ENCODE assay signal across 1 cellular context in the genomic region with DNA sequence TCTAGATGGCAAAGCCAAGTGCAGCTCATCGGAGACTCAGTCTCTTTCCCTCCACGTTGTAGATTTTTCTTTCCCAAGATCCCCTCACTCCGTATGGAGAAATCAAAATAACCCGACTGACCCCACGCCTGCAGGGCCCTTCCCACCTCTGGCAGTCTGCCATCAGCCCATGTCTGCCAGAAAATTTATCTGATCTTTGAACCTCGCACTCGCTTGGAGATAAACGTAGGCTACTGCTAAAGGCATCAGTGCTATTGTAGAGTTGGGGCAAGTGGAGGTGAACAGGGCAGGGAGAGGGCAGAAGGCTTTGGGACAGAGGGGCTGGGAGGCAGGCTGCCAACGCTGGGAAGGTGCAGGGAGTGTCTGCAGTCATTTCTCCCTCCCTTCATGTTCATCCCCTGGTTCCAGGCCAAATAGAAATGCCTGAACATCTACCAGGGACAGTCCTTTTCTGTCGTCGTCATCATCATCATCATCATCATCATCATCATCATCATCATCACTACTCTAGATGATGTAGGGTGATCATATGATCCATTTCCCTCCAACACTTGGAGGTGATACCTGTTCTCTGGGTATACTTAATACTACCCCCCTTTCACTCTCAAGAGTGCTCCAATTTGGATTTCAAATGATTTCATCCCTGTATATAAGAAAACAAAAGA.
TF ChIP-seq lines count a peak whose summit lies in the region.

No MANE protein-coding gene starts in this region.

TF ChIP-seq in HepG2, 621 proteins besides CTCF, POLR2A, EP300 and RAD21 (continued from another document and continues in another):
- TF ChIP-seq ZHX2 (IDR thresholded peaks at IDR 0.05; ENCODE audit: low read depth) (no peak), ZHX2 (CRISPR knock-in tag; IDR thresholded peaks at IDR 0.05; ENCODE audit: borderline replicate concordance) (no peak), REPIN1 (CRISPR knock-in tag; IDR thresholded peaks at IDR 0.05; ENCODE audit: borderline replicate concordance, low read depth) (no peak), EZH2 (conservative IDR thresholded peaks at IDR 0.05; ENCODE audit: low read depth, low read length) (no peak), ZFP82 (CRISPR knock-in tag; IDR thresholded peaks at IDR 0.05; ENCODE audit: borderline replicate concordance) (no peak), WIZ (CRISPR knock-in tag; IDR thresholded peaks at IDR 0.05) (no peak), ZFYVE20 (CRISPR knock-in tag; IDR thresholded peaks at IDR 0.05; ENCODE audit: borderline replicate concordance, low read depth) (no peak), FOXM1 (CRISPR knock-in tag; IDR thresholded peaks at IDR 0.05) (no peak), PHB2 (IDR thresholded peaks at IDR 0.05; ENCODE audit: partially characterized antibody) (no peak), ZSCAN9 (CRISPR knock-in tag; IDR thresholded peaks at IDR 0.05; ENCODE audit: borderline replicate concordance) (no peak), RBFOX2 (IDR thresholded peaks at IDR 0.05; ENCODE audit: low read depth, low read length) (no peak), TOPORS (CRISPR knock-in tag; IDR thresholded peaks at IDR 0.05) (no peak), ZNF331 (CRISPR knock-in tag; IDR thresholded peaks at IDR 0.05) (peak; percentile 91), HOXA5 (CRISPR knock-in tag; IDR thresholded peaks at IDR 0.05) (no peak), JARID2 (CRISPR knock-in tag; IDR thresholded peaks at IDR 0.05; ENCODE audit: insufficient replicate concordance) (no peak), ONECUT2 (CRISPR knock-in tag; IDR thresholded peaks at IDR 0.05) (no peak), ZSCAN21 (CRISPR knock-in tag; IDR thresholded peaks at IDR 0.05; ENCODE audit: borderline replicate concordance) (no peak), ZNF143 (CRISPR knock-in tag; IDR thresholded peaks at IDR 0.05) (peak; percentile 45; the same call in 1 of the 2 replicates), ZNF543 (CRISPR knock-in tag; IDR thresholded peaks at IDR 0.05) (peak; percentile 69; the same call in 1 of the 2 replicates), KAT7 (CRISPR knock-in tag; IDR thresholded peaks at IDR 0.05; ENCODE audit: borderline replicate concordance) (no peak), FOSL2 (CRISPR knock-in tag; IDR thresholded peaks at IDR 0.05) (peak; percentile 30; the same call in 1 of the 2 replicates), RARG (CRISPR knock-in tag; IDR thresholded peaks at IDR 0.05; ENCODE audit: low read depth) (no peak), HMG20B (CRISPR knock-in tag; conservative IDR thresholded peaks at IDR 0.05) (no peak), RBM39 (IDR thresholded peaks at IDR 0.05; ENCODE audit: low read depth, low read length, poor library complexity, severe bottlenecking) (no peak), RXRB (CRISPR knock-in tag; IDR thresholded peaks at IDR 0.05; ENCODE audit: borderline replicate concordance) (peak; percentile 40; the same call in 1 of the 2 replicates), ZNF574 (CRISPR knock-in tag; IDR thresholded peaks at IDR 0.05) (no peak), MAFF (IDR thresholded peaks at IDR 0.05; ENCODE audit: low read depth, low read length) (no peak), ADNP (CRISPR knock-in tag; IDR thresholded peaks at IDR 0.05) (no peak), DMTF1 (CRISPR knock-in tag; IDR thresholded peaks at IDR 0.05) (no peak), JDP2 (CRISPR knock-in tag; IDR thresholded peaks at IDR 0.05; ENCODE audit: borderline replicate concordance) (no peak), BORCS8-MEF2B (CRISPR knock-in tag; IDR thresholded peaks at IDR 0.05) (no peak), ZNF556 (CRISPR knock-in tag; IDR thresholded peaks at IDR 0.05; ENCODE audit: borderline replicate concordance) (0 out of 2 replicates have a peak, but pooled peaks have one; percentile 47), AFF4 (CRISPR knock-in tag; IDR thresholded peaks at IDR 0.05) (no peak), ZBTB7B (CRISPR knock-in tag; IDR thresholded peaks at IDR 0.05) (peak; percentile 47; the same call in 1 of the 2 replicates), NFKBIZ (CRISPR knock-in tag; IDR thresholded peaks at IDR 0.05) (no peak), ZNF350 (CRISPR knock-in tag; IDR thresholded peaks at IDR 0.05; ENCODE audit: borderline replicate concordance, low read depth) (no peak), ZFP1 (CRISPR knock-in tag; IDR thresholded peaks at IDR 0.05) (no peak), GABPB1 (CRISPR knock-in tag; IDR thresholded peaks at IDR 0.05) (no peak)
- TF ChIP-seq, protein P1, sequence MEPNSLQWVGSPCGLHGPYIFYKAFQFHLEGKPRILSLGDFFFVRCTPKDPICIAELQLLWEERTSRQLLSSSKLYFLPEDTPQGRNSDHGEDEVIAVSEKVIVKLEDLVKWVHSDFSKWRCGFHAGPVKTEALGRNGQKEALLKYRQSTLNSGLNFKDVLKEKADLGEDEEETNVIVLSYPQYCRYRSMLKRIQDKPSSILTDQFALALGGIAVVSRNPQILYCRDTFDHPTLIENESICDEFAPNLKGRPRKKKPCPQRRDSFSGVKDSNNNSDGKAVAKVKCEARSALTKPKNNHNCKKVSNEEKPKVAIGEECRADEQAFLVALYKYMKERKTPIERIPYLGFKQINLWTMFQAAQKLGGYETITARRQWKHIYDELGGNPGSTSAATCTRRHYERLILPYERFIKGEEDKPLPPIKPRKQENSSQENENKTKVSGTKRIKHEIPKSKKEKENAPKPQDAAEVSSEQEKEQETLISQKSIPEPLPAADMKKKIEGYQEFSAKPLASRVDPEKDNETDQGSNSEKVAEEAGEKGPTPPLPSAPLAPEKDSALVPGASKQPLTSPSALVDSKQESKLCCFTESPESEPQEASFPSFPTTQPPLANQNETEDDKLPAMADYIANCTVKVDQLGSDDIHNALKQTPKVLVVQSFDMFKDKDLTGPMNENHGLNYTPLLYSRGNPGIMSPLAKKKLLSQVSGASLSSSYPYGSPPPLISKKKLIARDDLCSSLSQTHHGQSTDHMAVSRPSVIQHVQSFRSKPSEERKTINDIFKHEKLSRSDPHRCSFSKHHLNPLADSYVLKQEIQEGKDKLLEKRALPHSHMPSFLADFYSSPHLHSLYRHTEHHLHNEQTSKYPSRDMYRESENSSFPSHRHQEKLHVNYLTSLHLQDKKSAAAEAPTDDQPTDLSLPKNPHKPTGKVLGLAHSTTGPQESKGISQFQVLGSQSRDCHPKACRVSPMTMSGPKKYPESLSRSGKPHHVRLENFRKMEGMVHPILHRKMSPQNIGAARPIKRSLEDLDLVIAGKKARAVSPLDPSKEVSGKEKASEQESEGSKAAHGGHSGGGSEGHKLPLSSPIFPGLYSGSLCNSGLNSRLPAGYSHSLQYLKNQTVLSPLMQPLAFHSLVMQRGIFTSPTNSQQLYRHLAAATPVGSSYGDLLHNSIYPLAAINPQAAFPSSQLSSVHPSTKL (CRISPR knock-in tag; IDR thresholded peaks at IDR 0.05): peak; percentile 73
- TF ChIP-seq, protein P2, sequence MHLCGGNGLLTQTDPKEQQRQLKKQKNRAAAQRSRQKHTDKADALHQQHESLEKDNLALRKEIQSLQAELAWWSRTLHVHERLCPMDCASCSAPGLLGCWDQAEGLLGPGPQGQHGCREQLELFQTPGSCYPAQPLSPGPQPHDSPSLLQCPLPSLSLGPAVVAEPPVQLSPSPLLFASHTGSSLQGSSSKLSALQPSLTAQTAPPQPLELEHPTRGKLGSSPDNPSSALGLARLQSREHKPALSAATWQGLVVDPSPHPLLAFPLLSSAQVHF (CRISPR knock-in tag; IDR thresholded peaks at IDR 0.05): no peak
- TF ChIP-seq, protein P3, sequence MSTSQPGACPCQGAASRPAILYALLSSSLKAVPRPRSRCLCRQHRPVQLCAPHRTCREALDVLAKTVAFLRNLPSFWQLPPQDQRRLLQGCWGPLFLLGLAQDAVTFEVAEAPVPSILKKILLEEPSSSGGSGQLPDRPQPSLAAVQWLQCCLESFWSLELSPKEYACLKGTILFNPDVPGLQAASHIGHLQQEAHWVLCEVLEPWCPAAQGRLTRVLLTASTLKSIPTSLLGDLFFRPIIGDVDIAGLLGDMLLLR (CRISPR knock-in tag; IDR thresholded peaks at IDR 0.05): no peak
